In the genomic region with DNA sequence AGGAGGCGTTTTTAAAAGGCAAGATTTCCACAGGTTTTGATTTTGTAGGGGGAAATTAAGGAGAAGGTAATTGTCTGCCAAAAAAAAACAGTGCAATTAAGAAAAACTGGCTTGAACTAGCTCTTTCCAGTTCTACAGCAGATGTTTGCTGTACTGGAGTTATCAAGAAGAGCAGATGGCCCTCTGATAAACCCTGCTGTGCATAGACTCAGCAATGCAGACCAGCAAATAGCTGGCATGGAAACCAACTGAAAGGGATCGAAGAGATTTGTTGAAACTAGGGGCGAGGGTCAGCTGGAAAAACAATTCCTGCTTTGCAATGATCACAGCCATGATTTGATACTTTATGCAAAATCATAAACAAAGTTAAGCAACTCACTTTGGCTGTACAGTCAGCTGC, we compare ENCODE assay signal across 16 cellular contexts. TPM values are rescaled to one million over a fixed set of nuclear protein-coding genes. Genes with fewer than 3 reads are reported as not detected.
DNase-seq lines count a peak whose midpoint lies in the region; ATAC-seq, FAIRE-seq and TF ChIP-seq lines count a peak whose summit lies in the region.
"Had no signal": no experiment of that assay in that cellular context is flagged by ENCODE, and none has a peak within 500 bp of the region (broad histone marks: within the 10 kb centered on the region; RNA-seq: fewer than 3 reads in every experiment).

No MANE protein-coding gene starts in this region.

- H3K9me3 ChIP-seq in HepG2 (ENCODE audit: low read length) (no peaks in the 10 kb centered on the region), left lung (no peaks in the 10 kb centered on the region), MG63 (no peaks in the 10 kb centered on the region)
- no peaks in the 10 kb centered on the region for H3K9me3 ChIP-seq in CD4-positive, alpha-beta T cell (ENCODE audit: control insufficient read depth, low read length)

- H4K20me1 ChIP-seq in HepG2 (ENCODE audit: insufficient read depth, low read length): no peaks in the 10 kb centered on the region

- H3K4me2 ChIP-seq in HepG2 (ENCODE audit: low read depth, low read length): peak overlapping the region; percentile 52

- peak; percentile 99 for ATAC-seq in HepG2
- no peak for ATAC-seq in CD4-positive, alpha-beta T cell (ENCODE audit: poor library complexity)
- no peak for ATAC-seq in left lung

- H3K36me3 ChIP-seq in HepG2 (replicated peaks in 1 of 2; ENCODE audit: control insufficient read depth in 1 of 2, insufficient read depth in 2 of 2, low read length in 2 of 2) (no peaks in the 10 kb centered on the region), left lung (no peaks in the 10 kb centered on the region), MG63 (no peaks in the 10 kb centered on the region)

- no peak overlapping the region for H3K4me3 Mint-ChIP-seq in CD4-positive, alpha-beta T cell
- H3K4me3 Mint-ChIP-seq: HFFc6 had no signal

- DNase-seq in DMS53 (lab: John Stamatoyannopoulos, UW) (peak; percentile 61), NCI-H2029 treated with DMSO at 0.1 percent for 48 hours (lab: John Stamatoyannopoulos, UW) (peak; percentile 27), NCI-H82 treated with DMSO at 0.1 percent for 48 hours (lab: John Stamatoyannopoulos, UW; ENCODE audit: unreplicated experiment) (peak; percentile 74), HepG2 (ENCODE audit: low spot score) (peak; percentile 52), left lung (no peak), MG63 (no peak)
- no peak for DNase-seq in CD4-positive, alpha-beta T cell
- DNase-seq in stimulated activated CD4-positive, alpha-beta T cell treated with anti-CD3 and anti-CD28 coated beads, Interleukin-4, amount 100 ng/mL, for 4 hours: no peak
- DNase-seq: activated effector memory CD4-positive, alpha-beta T cell treated with Interleukin-2 at 50 U/mL for 16 hours; HFFc6; islet precursor cell had no signal

- in situ Hi-C loops in HepG2 (cut with HindIII; ENCODE audit: extremely low pct_ligation_motif_present, low pct_unique_long_range_greater_than_20kb): no loop called here

- 10% methylated on average over 3 of the region's 3 CpGs for WGBS in HepG2 (ENCODE audit: low lambda C conversion rate)

- peaks cover 23% of the 10 kb centered on the region for H3K4me1 ChIP-seq in HepG2 (ENCODE audit: insufficient read depth, low read length)
- H3K4me1 ChIP-seq in left lung: no peaks in the 10 kb centered on the region

- H3K27ac ChIP-seq in HepG2 (ENCODE audit: extremely low read length, insufficient read depth, low read length): peak overlapping the region; percentile 44
- no peak overlapping the region for H3K27ac ChIP-seq in CD4-positive, alpha-beta T cell (ENCODE audit: low read depth, low read length)
- H3K27ac ChIP-seq in left lung: no peak overlapping the region

- no peaks in the 10 kb centered on the region for H3K79me2 ChIP-seq in HepG2 (ENCODE audit: insufficient read depth, low read length)

- H2AFZ ChIP-seq in HepG2 (ENCODE audit: low read length): no peak overlapping the region

- H3K9me3 Mint-ChIP-seq in CD4-positive, alpha-beta T cell: no peaks in the 10 kb centered on the region
- H3K9me3 Mint-ChIP-seq: HFFc6 had no signal

- intact Hi-C loops in HepG2 (cut with micrococcal nuclease; ENCODE audit: unreplicated experiment): no loop called here
- intact Hi-C loops in CD4-positive, alpha-beta T cell (cut with DNase I, micrococcal nuclease): no loop called here
- intact Hi-C loops in left lung (cut with DNase I): no loop called here

- H3K9ac ChIP-seq in HepG2 (ENCODE audit: insufficient read depth, low read depth, low read length): no peak overlapping the region

- no TSS peak for BruUV-seq in HepG2 (replicated peaks; lab: Mats Ljungman, UMichigan)

- H3K4me3 ChIP-seq in HepG2 (replicated peaks in 1 of 3; ENCODE audit: insufficient read depth in 1 of 3, low read depth in 2 of 3, low read length in 3 of 3) (no peak overlapping the region), left lung (no peak overlapping the region), MG63 (no peak overlapping the region)

- TF ChIP-seq EP300 in HepG2 (IDR thresholded peaks at IDR 0.05; ENCODE audit: low read depth in 2 of 2, low read length in 2 of 2) (no peak; a peak in 1 of 4 replicates), HepG2 (CRISPR knock-in tag; IDR thresholded peaks at IDR 0.05; ENCODE audit: borderline replicate concordance) (no peak)

- TF ChIP-seq POLR2A in HepG2 (IDR thresholded peaks at IDR 0.05; ENCODE audit: insufficient read depth in 1 of 2, low read depth in 2 of 2, low read length in 2 of 2): no peak

- peak; percentile 70 for FAIRE-seq in HepG2 (lab: Jason Lieb, UNC)
- FAIRE-seq: colon had no signal

- no peaks in the 10 kb centered on the region for H3K4me1 Mint-ChIP-seq in CD4-positive, alpha-beta T cell (ENCODE audit: low read depth)

- H3K27me3 ChIP-seq in HepG2 (ENCODE audit: control insufficient read depth in 1 of 2, insufficient read depth in 2 of 2, low read length in 2 of 2): no peaks in the 10 kb centered on the region
- no peaks in the 10 kb centered on the region for H3K27me3 ChIP-seq in CD4-positive, alpha-beta T cell (ENCODE audit: control insufficient read depth, insufficient read depth, low read length)
- no peaks in the 10 kb centered on the region for H3K27me3 ChIP-seq in left lung
- H3K27me3 ChIP-seq in MG63: no peaks in the 10 kb centered on the region

- no peak overlapping the region for H3K27ac Mint-ChIP-seq in CD4-positive, alpha-beta T cell
- H3K27ac Mint-ChIP-seq: HFFc6 had no signal

- no peak for TF ChIP-seq CTCF in HepG2 (CRISPR knock-in tag; IDR thresholded peaks at IDR 0.05)
- TF ChIP-seq CTCF in CD4-positive, alpha-beta T cell (IDR thresholded peaks at IDR 0.05): no peak
- no peak for TF ChIP-seq CTCF in left lung (IDR thresholded peaks at IDR 0.05)

- CTCF ChIA-PET in HepG2 (lab: Yijun Ruan, JAX; ENCODE audit: low intra/inter-chr PET ratio, low total read pairs): no interaction called here
- CTCF ChIA-PET in CD4-positive, alpha-beta T cell (lab: Charles Lee): no interaction called here

- POLR2A ChIA-PET in HepG2 (lab: Yijun Ruan, JAX): no interaction called here
- POLR2A ChIA-PET in CD4-positive, alpha-beta T cell (lab: Charles Lee): no interaction called here

- H3K36me3 Mint-ChIP-seq in CD4-positive, alpha-beta T cell (ENCODE audit: low read depth): no peaks in the 10 kb centered on the region

- TF ChIP-seq RAD21 in HepG2 (CRISPR knock-in tag; IDR thresholded peaks at IDR 0.05): no peak

- peaks cover 16% of the 10 kb centered on the region for H3K27me3 Mint-ChIP-seq in CD4-positive, alpha-beta T cell

RNA-seq across cellular contexts. Expression of a gene that starts 17.8 kb away (rescaled TPM):
- total RNA-seq in HepG2 (2016; rRNA removed; fragmentation: Illumina TruSeq; extraction: Trizol) (6.4 and 10.9 TPM in 2 replicates), left lung (under 1 TPM in 1 of 2 donors, not detected in 1; 0.16 TPM)
- 0.62 and 1.3 TPM in 2 replicates for total RNA-seq in HepG2 (2016; cell fraction: cytosol; rRNA removed; fragmentation: Illumina TruSeq; extraction: Trizol; ENCODE audit: low read depth)
- total RNA-seq in HepG2 (2016; cell fraction: insoluble cytoplasmic fraction; rRNA removed; fragmentation: Illumina TruSeq; extraction: Trizol): 7.5 and 9.6 TPM in 2 replicates
- 1.8 and 2.3 TPM in 2 replicates for total RNA-seq in HepG2 (2016; cell fraction: membrane; rRNA removed; fragmentation: Illumina TruSeq; extraction: Trizol)
- 3.3 and 3.5 TPM in 2 replicates for total RNA-seq in HepG2 (2016; cell fraction: nucleus; rRNA removed; fragmentation: Illumina TruSeq; extraction: Trizol)
- 0.40 and 0.63 TPM in 2 replicates for polyA plus RNA-seq in HepG2 (2011; rRNA removed)
- polyA plus RNA-seq in HepG2 (2011; cell fraction: cytosol; rRNA removed): 0.72 and 0.81 TPM in 2 replicates
- 1.0 and 1.3 TPM in 2 replicates for polyA plus RNA-seq in HepG2 (2011; cell fraction: nucleus; rRNA removed)
- 3.5 and 15.0 TPM in 2 replicates for polyA plus RNA-seq in HepG2 (2012)
- 0.29 and 0.47 TPM in 2 replicates for polyA plus RNA-seq in HepG2 (2016; cell fraction: cytosol; fragmentation: Illumina TruSeq; extraction: Trizol; ENCODE audit: low read depth)
- polyA plus RNA-seq in HepG2 (2016; cell fraction: insoluble cytoplasmic fraction; fragmentation: Illumina TruSeq; extraction: Trizol; ENCODE audit: low read depth): 11.2 and 11.3 TPM in 2 replicates
- 1.3 and 1.5 TPM in 2 replicates for polyA plus RNA-seq in HepG2 (2016; cell fraction: membrane; fragmentation: Illumina TruSeq; extraction: Trizol; ENCODE audit: low read depth)
- polyA plus RNA-seq in HepG2 (2016; cell fraction: nucleus; fragmentation: Illumina TruSeq; extraction: Trizol; ENCODE audit: insufficient read depth, low read depth): 4.6 and 5.3 TPM in 2 replicates
- 1.1 TPM in 1 of 2 replicates, not detected in the other for polyA minus RNA-seq in HepG2 (2011; rRNA and poly(A)+ RNA removed; ENCODE audit: low replicate concordance)
- 1.1 and 1.4 TPM in 2 replicates for polyA minus RNA-seq in HepG2 (2011; cell fraction: cytosol; rRNA and poly(A)+ RNA removed)
- polyA minus RNA-seq in HepG2 (2011; cell fraction: nucleus; rRNA and poly(A)+ RNA removed): 1.3 and 3.9 TPM in 2 replicates
- total RNA-seq in CD4-positive, alpha-beta T cell: not detected
- not detected in 2 replicates for total RNA-seq in MG63 (2014; rRNA removed; shearing (Covaris generic); ENCODE audit: low replicate concordance)
- total RNA-seq: glomerular endothelial cell, HFFc6, MCF 10A, mononuclear cell, osteocyte had no signal

RNA-seq across cellular contexts. Expression of a gene that starts 24.2 kb away (rescaled TPM):
- total RNA-seq in HepG2 (2016; rRNA removed; fragmentation: Illumina TruSeq; extraction: Trizol) (18.8 and 24.1 TPM in 2 replicates), left lung (1 to 10 TPM; 2.9 to 4.8 TPM)
- 3.8 and 4.2 TPM in 2 replicates for total RNA-seq in HepG2 (2016; cell fraction: cytosol; rRNA removed; fragmentation: Illumina TruSeq; extraction: Trizol; ENCODE audit: low read depth)
- 20.1 and 22.9 TPM in 2 replicates for total RNA-seq in HepG2 (2016; cell fraction: insoluble cytoplasmic fraction; rRNA removed; fragmentation: Illumina TruSeq; extraction: Trizol)
- total RNA-seq in HepG2 (2016; cell fraction: membrane; rRNA removed; fragmentation: Illumina TruSeq; extraction: Trizol): 9.9 and 10.6 TPM in 2 replicates
- total RNA-seq in HepG2 (2016; cell fraction: nucleus; rRNA removed; fragmentation: Illumina TruSeq; extraction: Trizol): 12.4 and 16.0 TPM in 2 replicates
- 11.4 and 13.8 TPM in 2 replicates for polyA plus RNA-seq in HepG2 (2011; rRNA removed)
- 7.9 and 9.3 TPM in 2 replicates for polyA plus RNA-seq in HepG2 (2011; cell fraction: cytosol; rRNA removed)
- 9.9 and 17.2 TPM in 2 replicates for polyA plus RNA-seq in HepG2 (2011; cell fraction: nucleus; rRNA removed)
- polyA plus RNA-seq in HepG2 (2012): 17.3 and 29.7 TPM in 2 replicates
- 4.8 and 5.9 TPM in 2 replicates for polyA plus RNA-seq in HepG2 (2016; cell fraction: cytosol; fragmentation: Illumina TruSeq; extraction: Trizol; ENCODE audit: low read depth)
- 24.9 and 32.3 TPM in 2 replicates for polyA plus RNA-seq in HepG2 (2016; cell fraction: insoluble cytoplasmic fraction; fragmentation: Illumina TruSeq; extraction: Trizol; ENCODE audit: low read depth)
- 7.8 and 10.1 TPM in 2 replicates for polyA plus RNA-seq in HepG2 (2016; cell fraction: membrane; fragmentation: Illumina TruSeq; extraction: Trizol; ENCODE audit: low read depth)
- 41.7 and 45.7 TPM in 2 replicates for polyA plus RNA-seq in HepG2 (2016; cell fraction: nucleus; fragmentation: Illumina TruSeq; extraction: Trizol; ENCODE audit: insufficient read depth, low read depth)
- polyA minus RNA-seq in HepG2 (2011; rRNA and poly(A)+ RNA removed; ENCODE audit: low replicate concordance): 8.8 TPM in 1 of 2 replicates, not detected in the other
- 3.7 and 5.3 TPM in 2 replicates for polyA minus RNA-seq in HepG2 (2011; cell fraction: cytosol; rRNA and poly(A)+ RNA removed)
- 18.4 and 18.5 TPM in 2 replicates for polyA minus RNA-seq in HepG2 (2011; cell fraction: nucleus; rRNA and poly(A)+ RNA removed)
- total RNA-seq in CD4-positive, alpha-beta T cell: not detected
- total RNA-seq in MG63 (2014; rRNA removed; shearing (Covaris generic); ENCODE audit: low replicate concordance): 0.79 and 1.5 TPM in 2 replicates
- total RNA-seq: MCF 10A, mononuclear cell, osteocyte had no signal

RNA-seq across cellular contexts. Expression of a gene that starts 24.3 kb away (rescaled TPM):
- total RNA-seq in HepG2 (2016; rRNA removed; fragmentation: Illumina TruSeq; extraction: Trizol): 4.6 and 7.9 TPM in 2 replicates
- 2.6 and 5.4 TPM in 2 replicates for total RNA-seq in HepG2 (2016; cell fraction: cytosol; rRNA removed; fragmentation: Illumina TruSeq; extraction: Trizol; ENCODE audit: low read depth)
- 4.1 and 7.2 TPM in 2 replicates for total RNA-seq in HepG2 (2016; cell fraction: insoluble cytoplasmic fraction; rRNA removed; fragmentation: Illumina TruSeq; extraction: Trizol)
- total RNA-seq in HepG2 (2016; cell fraction: membrane; rRNA removed; fragmentation: Illumina TruSeq; extraction: Trizol): 6.9 and 7.7 TPM in 2 replicates
- 5.3 and 6.5 TPM in 2 replicates for total RNA-seq in HepG2 (2016; cell fraction: nucleus; rRNA removed; fragmentation: Illumina TruSeq; extraction: Trizol)
- polyA plus RNA-seq in HepG2 (2011; rRNA removed): 3.2 and 3.6 TPM in 2 replicates
- 2.2 and 3.7 TPM in 2 replicates for polyA plus RNA-seq in HepG2 (2011; cell fraction: cytosol; rRNA removed)
- 1.9 and 2.6 TPM in 2 replicates for polyA plus RNA-seq in HepG2 (2011; cell fraction: nucleus; rRNA removed)
- 3.9 and 8.5 TPM in 2 replicates for polyA plus RNA-seq in HepG2 (2012)
- polyA plus RNA-seq in HepG2 (2016; cell fraction: cytosol; fragmentation: Illumina TruSeq; extraction: Trizol; ENCODE audit: low read depth): 1.9 and 2.1 TPM in 2 replicates
- 3.3 and 4.2 TPM in 2 replicates for polyA plus RNA-seq in HepG2 (2016; cell fraction: insoluble cytoplasmic fraction; fragmentation: Illumina TruSeq; extraction: Trizol; ENCODE audit: low read depth)
- 3.1 and 5.1 TPM in 2 replicates for polyA plus RNA-seq in HepG2 (2016; cell fraction: membrane; fragmentation: Illumina TruSeq; extraction: Trizol; ENCODE audit: low read depth)
- polyA plus RNA-seq in HepG2 (2016; cell fraction: nucleus; fragmentation: Illumina TruSeq; extraction: Trizol; ENCODE audit: insufficient read depth, low read depth): 3.9 and 4.6 TPM in 2 replicates
- polyA minus RNA-seq in HepG2 (2011; rRNA and poly(A)+ RNA removed; ENCODE audit: low replicate concordance): 0.35 and 2.7 TPM in 2 replicates
- 2.3 and 3.3 TPM in 2 replicates for polyA minus RNA-seq in HepG2 (2011; cell fraction: cytosol; rRNA and poly(A)+ RNA removed)
- polyA minus RNA-seq in HepG2 (2011; cell fraction: nucleus; rRNA and poly(A)+ RNA removed): 6.1 and 8.1 TPM in 2 replicates
- under 1 TPM in 1 of 2 experiments, not detected in 1; 0.50 TPM for total RNA-seq in CD4-positive, alpha-beta T cell
- total RNA-seq in left lung: 1 to 10 TPM in 1 of 2 donors, under 1 TPM in 1; 0.90 to 1.3 TPM
- not detected in 2 replicates for total RNA-seq in MG63 (2014; rRNA removed; shearing (Covaris generic); ENCODE audit: low replicate concordance)
- total RNA-seq: glomerular endothelial cell, mononuclear cell had no signal

Comparison
In these comparisons a context has a peak if more than half of its experiments do, and no peak if none do; other contexts are left out.
1. DNase-seq: peak in DMS53 (single experiment), NCI-H2029 treated with DMSO at 0.1 percent for 48 hours (single experiment), NCI-H82 treated with DMSO at 0.1 percent for 48 hours (single experiment) and HepG2 (single experiment); none in CD4-positive, alpha-beta T cell (0 of 10), left lung (0 of 2), MG63 (single experiment) and stimulated activated CD4-positive, alpha-beta T cell treated with anti-CD3 and anti-CD28 coated beads, Interleukin-4, amount 100 ng/mL, for 4 hours (0 of 2).